In genomic region chr11:44607324-44607962, GRCh38 we compare ENCODE assay signal across 1 cellular context.
TF ChIP-seq lines count a peak whose summit lies in the region.

No MANE protein-coding gene starts in this region.

TF ChIP-seq in K562, 482 proteins besides CTCF, POLR2A, EP300 and RAD21 (continued from another document):
- TF ChIP-seq ATF3 (IDR thresholded peaks at IDR 0.05) (peak; percentile 18; the same call in 1 of the 2 replicates), ATF3 (CRISPR knock-in tag; conservative IDR thresholded peaks at IDR 0.05) (no peak), ZKSCAN8 (CRISPR knock-in tag; IDR thresholded peaks at IDR 0.05) (0 out of 2 replicates have a peak, but pooled peaks have one; percentile 43), CHD2 (IDR thresholded peaks at IDR 0.05; ENCODE audit: low read depth, low read length) (no peak), TCF3 (CRISPR knock-in tag; IDR thresholded peaks at IDR 0.05) (peak; percentile 48), ARID1B (IDR thresholded peaks at IDR 0.05) (peak; percentile 27; the same call in 1 of the 2 replicates), ZNF282 (CRISPR knock-in tag; IDR thresholded peaks at IDR 0.05) (no peak), CBFA2T3 (IDR thresholded peaks at IDR 0.05) (peak; percentile 46)
